In genomic region chr7:137903382-137904169, GRCh38 we compare ENCODE assay signal across 8 cellular contexts. TPM values are rescaled to one million over a fixed set of nuclear protein-coding genes. Genes with fewer than 3 reads are reported as not detected.
DNase-seq lines count a peak whose midpoint lies in the region; ATAC-seq and TF ChIP-seq lines count a peak whose summit lies in the region.

No MANE protein-coding gene starts in this region.

- no peak overlapping the region for H3K4me3 ChIP-seq in choroid plexus epithelial cell (ENCODE audit: low read depth, low read length)
- H3K4me3 ChIP-seq in lower leg skin (ENCODE audit: low read depth, poor library complexity, severe bottlenecking) = no peak overlapping the region

- 22 to 23% methylated on average over 9 of the region's 9 CpGs for WGBS in lower leg skin, 2 donors

- TF ChIP-seq POLR2A in lower leg skin (IDR thresholded peaks at IDR 0.05) = no peak

- TF ChIP-seq CTCF in choroid plexus epithelial cell (conservative IDR thresholded peaks at IDR 0.05; ENCODE audit: low read depth, low read length) (peak; percentile 84), lower leg skin (IDR thresholded peaks at IDR 0.05) (peak in 1 of 3 donors; percentile 34)

- DNase-seq in C1 segment of cervical spinal cord (lab: John Stamatoyannopoulos, UW) (peak in 12 of 14 donors; percentile 7 to 75 (median 41)), GM19240 (ENCODE audit: insufficient read length, low spot score) (peak; percentile 55), NCI-H345 treated with DMSO at 0.1 percent for 48 hours (lab: John Stamatoyannopoulos, UW; ENCODE audit: unreplicated experiment) (peak; percentile 79), choroid plexus epithelial cell (ENCODE audit: low read depth) (peak; percentile 89), lower leg skin (ENCODE audit: low spot score in 2 of 2) (peak; percentile 56 to 89)
- DNase-seq in stimulated activated CD8-positive, alpha-beta memory T cell treated with anti-CD3 and anti-CD28 coated beads, Interleukin-15, amount 100 ng/mL, for 1 hour (ENCODE audit: low read depth) = peak; percentile 24

- peak; percentile 79 for ATAC-seq in HG03354 (IDR thresholded peaks at IDR 0.05; ENCODE audit: poor library complexity, severe bottlenecking, unreplicated experiment)
- ATAC-seq in activated CD4-positive, CD25-positive, alpha-beta regulatory T cell treated with anti-CD3 and anti-CD28 coated beads, Interleukin-2, amount 50 U/mL, for 24 hours = peak; percentile 77 to 83

- intact Hi-C loops in lower leg skin (cut with DNase I; ENCODE audit: low total_unique reads) = loop anchor here (10.0 kb wide), 1 partner anchor 831 kb away; no protein-coding TSS in a partner anchor

RNA-seq across cellular contexts. Expression of gene DGKI, which starts 56.8 kb away (rescaled TPM):
- 1 to 10 TPM in 3 of 4 donors, under 1 TPM in 1; 0.34 to 2.1 (median 1.3) TPM for total RNA-seq in lower leg skin

Comparison
In these comparisons a context has a peak if more than half of its experiments do, and no peak if none do; other contexts are left out.
1. DNase-seq: peak in every context shown above with its lines; median percentile 89 in choroid plexus epithelial cell; 79 in NCI-H345 treated with DMSO at 0.1 percent for 48 hours; 72 in lower leg skin; 55 in GM19240; 41 in C1 segment of cervical spinal cord; 24 in stimulated activated CD8-positive, alpha-beta memory T cell treated with anti-CD3 and anti-CD28 coated beads, Interleukin-15, amount 100 ng/mL, for 1 hour.